Comparison of ENCODE assay signal across 14 cellular contexts in the genomic region with DNA sequence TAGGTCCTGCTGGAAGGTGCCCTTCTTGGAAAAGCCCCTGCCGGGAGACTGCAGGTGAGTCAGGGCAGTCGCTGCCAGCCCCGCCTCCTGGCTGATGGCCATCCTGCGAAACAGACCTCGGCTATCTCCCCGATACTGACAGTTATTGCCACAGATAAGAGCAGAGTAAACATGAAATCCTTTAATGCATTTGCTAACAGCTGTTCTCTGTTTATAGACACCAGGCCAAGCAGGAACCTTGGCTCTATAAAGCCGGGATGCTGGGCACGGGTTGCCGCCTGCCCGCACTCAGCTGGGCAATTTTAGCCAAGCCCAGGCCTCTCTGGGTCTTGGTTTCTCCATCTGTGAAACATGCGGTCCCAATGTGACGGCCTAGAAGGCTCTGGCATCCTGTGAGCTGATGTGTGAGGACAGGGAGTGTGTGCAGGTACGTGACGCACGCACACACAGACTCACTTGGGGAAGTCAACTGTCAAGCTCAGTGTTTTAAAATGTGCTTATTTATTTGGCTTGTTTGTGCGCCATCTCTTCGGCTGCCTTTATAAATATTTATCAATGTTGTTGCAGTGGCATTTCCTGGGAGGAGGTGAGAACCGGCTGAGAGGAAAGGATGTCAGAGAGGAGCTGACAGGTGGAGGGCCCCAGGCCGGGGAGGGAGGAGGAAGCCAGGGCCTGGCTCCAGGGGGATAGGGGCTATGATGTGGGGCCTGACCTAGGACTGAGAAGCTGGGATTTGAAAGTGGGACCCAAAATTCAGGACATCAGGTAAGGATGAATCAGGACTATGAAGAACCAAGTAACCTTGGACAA. TPM values are rescaled to one million over a fixed set of nuclear protein-coding genes. Genes with fewer than 3 reads are reported as not detected.
DNase-seq lines count a peak whose midpoint lies in the region; ATAC-seq and TF ChIP-seq lines count a peak whose summit lies in the region.
"Had no signal": no experiment of that assay in that cellular context is flagged by ENCODE, and none has a peak within 500 bp of the region (broad histone marks: within the 10 kb centered on the region; RNA-seq: fewer than 3 reads in every experiment).

No MANE protein-coding gene starts in this region.

- H3K27me3 ChIP-seq in sigmoid colon = no peaks in the 10 kb centered on the region

- no peaks in the 10 kb centered on the region for H3K36me3 Mint-ChIP-seq in activated naive CD4-positive, alpha-beta T cell treated with anti-CD3 and anti-CD28 coated beads for 36 hours (ENCODE audit: low read depth)

- H3K4me1 ChIP-seq in sigmoid colon = no peaks in the 10 kb centered on the region

- TF ChIP-seq CTCF in coronary artery (IDR thresholded peaks at IDR 0.05) (no peak), sigmoid colon (IDR thresholded peaks at IDR 0.05) (no peak)

- no peaks in the 10 kb centered on the region for H3K4me1 Mint-ChIP-seq in activated naive CD4-positive, alpha-beta T cell treated with anti-CD3 and anti-CD28 coated beads for 36 hours (ENCODE audit: low read depth)

- no peak for TF ChIP-seq POLR2A in sigmoid colon (IDR thresholded peaks at IDR 0.05)

- H3K9me3 ChIP-seq in sigmoid colon = no peaks in the 10 kb centered on the region

- ATAC-seq in GM18907 (IDR thresholded peaks at IDR 0.05; ENCODE audit: unreplicated experiment) = no peak
- ATAC-seq: HCT116 had no signal

- WGBS in sigmoid colon, 2 donors = 11 to 54% methylated on average over 19 of the region's 19 CpGs

- H3K27ac Mint-ChIP-seq in activated naive CD4-positive, alpha-beta T cell treated with anti-CD3 and anti-CD28 coated beads for 36 hours = no peak overlapping the region

- H3K9me3 Mint-ChIP-seq in activated naive CD4-positive, alpha-beta T cell treated with anti-CD3 and anti-CD28 coated beads for 36 hours = peaks cover 2% of the 10 kb centered on the region

- DNase-seq in HuH-7.5 (ENCODE audit: low spot score) (peak; percentile 50), NCI-H226 (peak; percentile 56), coronary artery (ENCODE audit: low spot score) (peak; percentile 59), sigmoid colon (peak; percentile 39), NCI-H2227 treated with DMSO at 0.1 percent for 48 hours (lab: John Stamatoyannopoulos, UW) (no peak), GOT3 (lab: John Stamatoyannopoulos, UW) (no peak)
- no peak for DNase-seq in activated naive CD4-positive, alpha-beta T cell treated with anti-CD3 and anti-CD28 coated beads for 36 hours
- DNase-seq: activated gamma-delta T cell, dermis blood vessel endothelial cell, DND-41, WERI-Rb-1 had no signal

- no peaks in the 10 kb centered on the region for H3K36me3 ChIP-seq in sigmoid colon
- H3K36me3 ChIP-seq: WERI-Rb-1 had no signal

- H3K4me3 ChIP-seq in coronary artery (no peak overlapping the region), sigmoid colon (no peak overlapping the region)

- intact Hi-C loops in sigmoid colon (cut with DNase I) = no loop called here
- intact Hi-C loops in activated naive CD4-positive, alpha-beta T cell treated with anti-CD3 and anti-CD28 coated beads for 36 hours (cut with micrococcal nuclease) = no loop called here

- H3K4me3 Mint-ChIP-seq in activated naive CD4-positive, alpha-beta T cell treated with anti-CD3 and anti-CD28 coated beads for 36 hours = no peak overlapping the region

- no peak for TF ChIP-seq EP300 in sigmoid colon (IDR thresholded peaks at IDR 0.05)

- peaks cover 16% of the 10 kb centered on the region for H3K27me3 Mint-ChIP-seq in activated naive CD4-positive, alpha-beta T cell treated with anti-CD3 and anti-CD28 coated beads for 36 hours (ENCODE audit: low read depth)

- CTCF ChIA-PET in activated naive CD4-positive, alpha-beta T cell treated with anti-CD3 and anti-CD28 coated beads for 36 hours (lab: Charles Lee) = no interaction called here

- H3K27ac ChIP-seq in coronary artery (no peak overlapping the region), sigmoid colon (no peak overlapping the region)
- H3K27ac ChIP-seq: WERI-Rb-1 had no signal

RNA-seq across cellular contexts. Expression of gene PRR23E, which starts 50.8 kb away (rescaled TPM):
- not detected for total RNA-seq in sigmoid colon
- polyA plus RNA-seq in sigmoid colon = not detected
- not detected for total RNA-seq in activated naive CD4-positive, alpha-beta T cell treated with anti-CD3 and anti-CD28 coated beads for 36 hours
- total RNA-seq: dermis blood vessel endothelial cell, urinary bladder had no signal
- polyA plus RNA-seq: urinary bladder had no signal

Comparison
In these comparisons a context has a peak if more than half of its experiments do, and no peak if none do; other contexts are left out.
1. DNase-seq: peak in HuH-7.5 (single experiment), NCI-H226 (single experiment), coronary artery (single experiment) and sigmoid colon (single experiment); none in NCI-H2227 treated with DMSO at 0.1 percent for 48 hours (single experiment), GOT3 (single experiment) and activated naive CD4-positive, alpha-beta T cell treated with anti-CD3 and anti-CD28 coated beads for 36 hours (single experiment).